Comparison of ENCODE assay signal across 8 cellular contexts in the genomic region with DNA sequence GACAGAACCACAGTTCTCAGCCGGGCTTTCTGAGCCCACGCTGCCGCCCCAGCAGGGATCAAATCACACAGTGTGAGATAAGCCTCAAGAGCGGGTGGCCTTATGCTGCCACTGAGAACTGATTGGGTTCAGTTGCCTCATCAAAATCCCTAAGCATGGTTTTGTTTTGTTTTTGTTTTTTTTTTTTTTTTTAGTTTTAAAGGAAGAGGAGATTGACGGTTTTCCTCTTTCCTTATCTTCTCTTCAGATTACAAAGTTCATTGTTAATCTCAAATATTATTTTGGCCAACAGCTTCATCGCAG. TPM values are rescaled to one million over a fixed set of nuclear protein-coding genes. Genes with fewer than 3 reads are reported as not detected.
DNase-seq lines count a peak whose midpoint lies in the region; ATAC-seq and TF ChIP-seq lines count a peak whose summit lies in the region.

No MANE protein-coding gene starts in this region.

- peak overlapping the region; percentile 89 for H2AFZ ChIP-seq in hepatocyte

- H3K4me1 Mint-ChIP-seq in activated CD4-positive, alpha-beta memory T cell treated with anti-CD3 and anti-CD28 coated beads, Interleukin-2, amount 10 ng/mL, durations not matched to agents 7 days and 5 days: peaks cover 56% of the 10 kb centered on the region
- H3K4me1 Mint-ChIP-seq in stimulated activated naive B cell treated with anti-CD40 and anti-IgM and Interleukin-4, amounts not matched to agents 10 μg/mL and 1 μg/mL and 100 μg/mL, for 72 hours: peaks cover 16 to 50% of the 10 kb centered on the region in 2 donors

- WGBS in hepatocyte (ENCODE audit: low lambda C conversion rate, missing lambda C conversion rate): 10% methylated on average over 6 of the region's 6 CpGs

- H3K36me3 Mint-ChIP-seq in activated CD4-positive, alpha-beta memory T cell treated with anti-CD3 and anti-CD28 coated beads, Interleukin-2, amount 10 ng/mL, durations not matched to agents 7 days and 5 days (ENCODE audit: low read depth): peaks cover 36% of the 10 kb centered on the region
- peaks cover 29 to 30% of the 10 kb centered on the region in 2 donors for H3K36me3 Mint-ChIP-seq in stimulated activated naive B cell treated with anti-CD40 and anti-IgM and Interleukin-4, amounts not matched to agents 10 μg/mL and 1 μg/mL and 100 μg/mL, for 72 hours

- ATAC-seq in GM18867 (IDR thresholded peaks at IDR 0.05; ENCODE audit: unreplicated experiment) (peak; percentile 22), HG02870 (IDR thresholded peaks at IDR 0.05; ENCODE audit: unreplicated experiment) (peak; percentile 18)
- ATAC-seq in stimulated activated naive B cell treated with anti-CD40 and anti-IgM and Interleukin-4, amounts not matched to agents 10 μg/mL and 1 μg/mL and 100 μg/mL, for 72 hours (replicated peaks): peak; percentile 29 to 32

- peak overlapping the region; percentile 99 for H3K27ac ChIP-seq in hepatocyte

- H3K4me2 ChIP-seq in hepatocyte: peak overlapping the region; percentile 87

- no peaks in the 10 kb centered on the region for H4K20me1 ChIP-seq in hepatocyte (ENCODE audit: insufficient read depth, poor library complexity, severe bottlenecking)

- POLR2A ChIA-PET in activated CD4-positive, alpha-beta memory T cell treated with anti-CD3 and anti-CD28 coated beads, Interleukin-2, amount 10 ng/mL, durations not matched to agents 7 days and 5 days (lab: Charles Lee): interaction anchor here (0.6 to 2.9 kb wide), 21 partner anchors 10 to 350 kb away, joined by 3 to 34 read pairs (median 6); a partner anchor contains a TSS

- H3K4me3 ChIP-seq in hepatocyte: peak overlapping the region; percentile 66

- H3K4me1 ChIP-seq in hepatocyte (ENCODE audit: insufficient read depth): peaks cover 11% of the 10 kb centered on the region

- TF ChIP-seq CTCF in hepatocyte (IDR thresholded peaks at IDR 0.05; ENCODE audit: poor library complexity): no peak

- H3K9me3 Mint-ChIP-seq in activated CD4-positive, alpha-beta memory T cell treated with anti-CD3 and anti-CD28 coated beads, Interleukin-2, amount 10 ng/mL, durations not matched to agents 7 days and 5 days: no peaks in the 10 kb centered on the region
- H3K9me3 Mint-ChIP-seq in stimulated activated naive B cell treated with anti-CD40 and anti-IgM and Interleukin-4, amounts not matched to agents 10 μg/mL and 1 μg/mL and 100 μg/mL, for 72 hours: peaks cover 0 to under 1% of the 10 kb centered on the region in 2 donors

- H3K27me3 Mint-ChIP-seq in activated CD4-positive, alpha-beta memory T cell treated with anti-CD3 and anti-CD28 coated beads, Interleukin-2, amount 10 ng/mL, durations not matched to agents 7 days and 5 days: no peaks in the 10 kb centered on the region
- no peaks in the 10 kb centered on the region for H3K27me3 Mint-ChIP-seq in stimulated activated naive B cell treated with anti-CD40 and anti-IgM and Interleukin-4, amounts not matched to agents 10 μg/mL and 1 μg/mL and 100 μg/mL, for 72 hours

- H3K27ac Mint-ChIP-seq in activated CD4-positive, alpha-beta memory T cell treated with anti-CD3 and anti-CD28 coated beads, Interleukin-2, amount 10 ng/mL, durations not matched to agents 7 days and 5 days: peak overlapping the region; percentile 91
- H3K27ac Mint-ChIP-seq in stimulated activated naive B cell treated with anti-CD40 and anti-IgM and Interleukin-4, amounts not matched to agents 10 μg/mL and 1 μg/mL and 100 μg/mL, for 72 hours: peak overlapping the region; percentile 100

- CTCF ChIA-PET in activated CD4-positive, alpha-beta memory T cell treated with anti-CD3 and anti-CD28 coated beads, Interleukin-2, amount 10 ng/mL, durations not matched to agents 7 days and 5 days (lab: Charles Lee): interaction anchor here (0.7 to 1.9 kb wide), 13 partner anchors 10 to 249 kb away, joined by 3 to 9 read pairs (median 3); no protein-coding TSS in a partner anchor

- no peaks in the 10 kb centered on the region for H3K36me3 ChIP-seq in hepatocyte (replicated peaks; ENCODE audit: insufficient read depth, low read depth)

- DNase-seq in activated CD4-positive, alpha-beta memory T cell treated with anti-CD3 and anti-CD28 coated beads, Interleukin-2, amount 10 ng/mL, durations not matched to agents 7 days and 5 days: no peak
- DNase-seq in hepatocyte (ENCODE audit: low spot score) (no peak), NCI-H1930 (lab: John Stamatoyannopoulos, UW) (no peak), DMS153 (lab: John Stamatoyannopoulos, UW) (no peak), NCI-H748 (lab: John Stamatoyannopoulos, UW; ENCODE audit: unreplicated experiment) (no peak)
- no peak for DNase-seq in stimulated activated naive B cell treated with anti-CD40 and anti-IgM and Interleukin-4, amounts not matched to agents 10 μg/mL and 1 μg/mL and 100 μg/mL, for 72 hours

- H3K9me3 ChIP-seq in hepatocyte (ENCODE audit: low read depth): no peaks in the 10 kb centered on the region

- H3K4me3 Mint-ChIP-seq in activated CD4-positive, alpha-beta memory T cell treated with anti-CD3 and anti-CD28 coated beads, Interleukin-2, amount 10 ng/mL, durations not matched to agents 7 days and 5 days: peak overlapping the region; percentile 96
- H3K4me3 Mint-ChIP-seq in stimulated activated naive B cell treated with anti-CD40 and anti-IgM and Interleukin-4, amounts not matched to agents 10 μg/mL and 1 μg/mL and 100 μg/mL, for 72 hours: peak overlapping the region; percentile 95 to 99

- peaks cover 4% of the 10 kb centered on the region for H3K27me3 ChIP-seq in hepatocyte

- no peaks in the 10 kb centered on the region for H3K9me2 ChIP-seq in hepatocyte (replicated peaks; ENCODE audit: insufficient read depth)

- peaks cover 19% of the 10 kb centered on the region for H3K79me2 ChIP-seq in hepatocyte

RNA-seq across cellular contexts. Expression of a gene that starts 0.6 kb away (rescaled TPM):
- total RNA-seq in activated CD4-positive, alpha-beta memory T cell treated with anti-CD3 and anti-CD28 coated beads, Interleukin-2, amount 10 ng/mL, durations not matched to agents 7 days and 5 days: 10 to 100 TPM; 39.7 to 44.7 TPM
- 48.6 and 67.8 TPM in 2 replicates for total RNA-seq in hepatocyte
- polyA plus RNA-seq in hepatocyte: 67.3 and 82.9 TPM in 2 replicates
